In genomic region chr5:83492331-83492730, GRCh38 we compare ENCODE assay signal across 1 cellular context.
A peak's percentile ranks its signal among the peaks of the same experiment; 100 is the strongest.
TF ChIP-seq lines count a peak whose summit lies in the region.

No MANE protein-coding gene starts in this region.

TF ChIP-seq in HepG2, 621 proteins besides CTCF, POLR2A, EP300 and RAD21 (continued from another document):
- TF ChIP-seq ZNF75D (CRISPR knock-in tag; IDR thresholded peaks at IDR 0.05; ENCODE audit: borderline replicate concordance) (no peak), TCF7 (IDR thresholded peaks at IDR 0.05; ENCODE audit: low read depth) (peak; percentile 56), AHDC1 (CRISPR knock-in tag; IDR thresholded peaks at IDR 0.05; ENCODE audit: borderline replicate concordance) (peak; percentile 53; the same call in 1 of the 2 replicates), FOXA1 (IDR thresholded peaks at IDR 0.05) (no peak), FOXA1 (CRISPR knock-in tag; IDR thresholded peaks at IDR 0.05) (peak; percentile 70), FOXA3 (CRISPR knock-in tag; IDR thresholded peaks at IDR 0.05) (peak; percentile 85), ZNF431 (CRISPR knock-in tag; IDR thresholded peaks at IDR 0.05; ENCODE audit: borderline replicate concordance, low read depth) (no peak), ARID3A (IDR thresholded peaks at IDR 0.05; ENCODE audit: low read depth, low read length) (peak; percentile 25; the same call in 1 of the 2 replicates), NFYC (CRISPR knock-in tag; IDR thresholded peaks at IDR 0.05) (no peak), SP5 (CRISPR knock-in tag; IDR thresholded peaks at IDR 0.05; ENCODE audit: borderline replicate concordance, low read depth) (peak; percentile 72)
